In the genomic region with DNA sequence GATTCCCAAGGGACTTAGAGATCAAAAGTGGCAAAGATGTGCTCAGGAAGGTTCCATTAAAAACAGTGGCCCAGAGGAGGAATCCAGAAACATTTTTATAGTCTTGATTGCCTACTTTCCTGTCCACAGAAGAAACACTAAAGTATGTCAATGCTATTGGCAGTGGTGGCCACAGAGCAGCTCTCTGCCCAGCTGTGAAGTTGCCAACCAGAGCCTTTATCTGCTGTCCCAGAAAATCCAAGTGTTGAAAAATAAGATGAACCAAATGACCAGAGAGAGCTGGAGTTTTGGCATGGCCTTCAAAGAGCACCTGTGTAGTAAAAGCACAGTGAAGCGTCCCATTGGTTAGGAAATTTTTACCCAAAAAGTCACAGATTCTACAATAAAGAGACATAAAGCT, we compare ENCODE assay signal across 19 cellular contexts.
DNase-seq lines count a peak whose midpoint lies in the region; ATAC-seq, FAIRE-seq and TF ChIP-seq lines count a peak whose summit lies in the region.
"Had no signal": no experiment of that assay in that cellular context is flagged by ENCODE, and none has a peak within 500 bp of the region (broad histone marks: within the 10 kb centered on the region; RNA-seq: fewer than 3 reads in every experiment).

No MANE protein-coding gene starts in this region.

- no peak overlapping the region for H3K23ac ChIP-seq in mesenchymal stem cell (ENCODE audit: low read length in 2 of 2)

- no peak overlapping the region for H2AK5ac ChIP-seq in mesenchymal stem cell (ENCODE audit: low read length, severe bottlenecking)

- H3K4me3 Mint-ChIP-seq in activated naive CD4-positive, alpha-beta T cell treated with anti-CD3 and anti-CD28 coated beads, Interleukin-2, amount 50 U/mL, for 24 hours: no peak overlapping the region
- H3K4me3 Mint-ChIP-seq: CD14-positive monocyte; CD4-positive, alpha-beta memory T cell; H9 had no signal

- no peak overlapping the region for H2BK12ac ChIP-seq in mesenchymal stem cell (ENCODE audit: low read length in 2 of 2)

- no peak overlapping the region for H2BK5ac ChIP-seq in mesenchymal stem cell (ENCODE audit: low read depth, low read length, poor library complexity, severe bottlenecking)

- H4K20me1 ChIP-seq in K562 (replicated peaks; ENCODE audit: control insufficient read depth, insufficient read depth, low read length): no peaks in the 10 kb centered on the region
- H4K20me1 ChIP-seq: BLaER1 had no signal

- POLR2A ChIA-PET in K562 (lab: Yijun Ruan, JAX): interaction anchor here (0.7 to 0.9 kb wide), 2 partner anchors 32 to 103 kb away, joined by 3 to 4 read pairs; no protein-coding TSS in a partner anchor

- TF ChIP-seq EP300 in K562 (IDR thresholded peaks at IDR 0.05; ENCODE audit: low read length): no peak

- no peak overlapping the region for H2AFZ ChIP-seq in K562 (ENCODE audit: low read depth, low read length)
- H2AFZ ChIP-seq in mesenchymal stem cell (ENCODE audit: low read depth, low read length): no peak overlapping the region

- peaks cover 17 to 40% of the 10 kb centered on the region in 2 experiments; a peak in 4 of 5 replicates for H3K4me1 ChIP-seq in K562 (replicated peaks in 1 of 2; ENCODE audit: control insufficient read depth in 2 of 2, insufficient read depth in 2 of 2, low read length in 2 of 2)
- H3K4me1 ChIP-seq in mesenchymal stem cell (ENCODE audit: control insufficient read depth, insufficient read depth, low read depth, low read length): no peaks in the 10 kb centered on the region
- H3K4me1 ChIP-seq in subcutaneous abdominal adipose tissue (ENCODE audit: control insufficient read depth in 5 of 5, insufficient read depth in 5 of 5, low read length in 5 of 5): peaks cover 0 to 27% (median 16%) of the 10 kb centered on the region in 5 donors

- WGBS in K562 (ENCODE audit: insufficient coverage, low coverage, missing lambda C conversion rate): 75% methylated on average over 1 of the region's 1 CpG
- WGBS in mesenchymal stem cell: 100% methylated on average over 1 of the region's 1 CpG

- H3K4ac ChIP-seq in mesenchymal stem cell (ENCODE audit: low read depth in 1 of 2, low read length in 2 of 2): no peak overlapping the region

- intact Hi-C loops in K562 (cut with micrococcal nuclease): loop anchor here (10.0 kb wide), 1 partner anchor 150 kb away; no protein-coding TSS in a partner anchor

- no peak overlapping the region for H4K8ac ChIP-seq in mesenchymal stem cell (ENCODE audit: low read length)

- no peak overlapping the region for H3K14ac ChIP-seq in mesenchymal stem cell (ENCODE audit: low read length in 2 of 2)

- no peaks in the 10 kb centered on the region for H3K79me1 ChIP-seq in mesenchymal stem cell (replicated peaks; ENCODE audit: low read length, poor library complexity, severe bottlenecking)

- H3K36me3 ChIP-seq in K562 (ENCODE audit: control insufficient read depth, insufficient read depth, low read length) (peaks cover 49% of the 10 kb centered on the region; the same call in 2 of the 3 replicates), mesenchymal stem cell (ENCODE audit: control insufficient read depth in 1 of 2, insufficient read depth in 2 of 2, low read depth in 1 of 2, low read length in 2 of 2) (peaks cover 13 to 75% of the 10 kb centered on the region in 2 experiments), subcutaneous abdominal adipose tissue (ENCODE audit: control insufficient read depth in 5 of 5, insufficient read depth in 5 of 5, low read length in 5 of 5) (peaks cover 18 to 63% (median 39%) of the 10 kb centered on the region in 5 donors)

- H3K4me2 ChIP-seq in K562 (ENCODE audit: insufficient read depth, low read length): no peak overlapping the region
- H3K4me2 ChIP-seq in mesenchymal stem cell (ENCODE audit: low read length, poor library complexity, severe bottlenecking): no peak overlapping the region
- H3K4me2 ChIP-seq: A549, BLaER1 had no signal

- TF ChIP-seq CTCF in K562 (IDR thresholded peaks at IDR 0.05 in 2 of 3, conservative IDR thresholded peaks at IDR 0.05 in 1 of 3; ENCODE audit: insufficient read depth in 2 of 3, low read depth in 1 of 3, low read length in 3 of 3): no peak

- no peak overlapping the region for H3K18ac ChIP-seq in mesenchymal stem cell (ENCODE audit: low read depth in 1 of 2, low read length in 2 of 2)

- no peak overlapping the region for H2BK15ac ChIP-seq in mesenchymal stem cell (ENCODE audit: low read depth, poor library complexity, severe bottlenecking)

- ATAC-seq in K562: no peak
- ATAC-seq in GM18873 (IDR thresholded peaks at IDR 0.05; ENCODE audit: low FRiP score, unreplicated experiment): no peak
- ATAC-seq: A549, HepG2 had no signal

- no peaks in the 10 kb centered on the region for H3K9me3 Mint-ChIP-seq in activated naive CD4-positive, alpha-beta T cell treated with anti-CD3 and anti-CD28 coated beads, Interleukin-2, amount 50 U/mL, for 24 hours
- H3K9me3 Mint-ChIP-seq: CD4-positive, alpha-beta memory T cell; H9 had no signal

- peak overlapping the region; percentile 55 for H3K27ac Mint-ChIP-seq in activated naive CD4-positive, alpha-beta T cell treated with anti-CD3 and anti-CD28 coated beads, Interleukin-2, amount 50 U/mL, for 24 hours
- H3K27ac Mint-ChIP-seq: CD14-positive monocyte, H9 had no signal

- BruUV-seq in K562 (replicated peaks; lab: Mats Ljungman, UMichigan): no TSS peak

- H3K27me3 Mint-ChIP-seq in activated naive CD4-positive, alpha-beta T cell treated with anti-CD3 and anti-CD28 coated beads, Interleukin-2, amount 50 U/mL, for 24 hours: no peaks in the 10 kb centered on the region
- H3K27me3 Mint-ChIP-seq: CD4-positive, alpha-beta memory T cell had no signal

- peak overlapping the region; percentile 95; the same call in 2 of the 3 replicates for H3K27ac ChIP-seq in K562 (ENCODE audit: extremely low read depth, low read depth, low read length)
- H3K27ac ChIP-seq in mesenchymal stem cell (ENCODE audit: low read length, poor library complexity, severe bottlenecking): no peak overlapping the region
- peak overlapping the region; percentile 51 for H3K27ac ChIP-seq in subcutaneous abdominal adipose tissue (ENCODE audit: low read depth, low read length)
- H3K27ac ChIP-seq: 22Rv1, A549, BLaER1 had no signal

- H3K9me3 ChIP-seq in K562 (replicated peaks; ENCODE audit: control insufficient read depth, insufficient read depth, low read depth, low read length): no peaks in the 10 kb centered on the region
- H3K9me3 ChIP-seq in mesenchymal stem cell (ENCODE audit: control insufficient read depth, low read length): no peaks in the 10 kb centered on the region
- H3K9me3 ChIP-seq in subcutaneous abdominal adipose tissue (ENCODE audit: control insufficient read depth in 5 of 5, low read length in 5 of 5): no peaks in the 10 kb centered on the region
- H3K9me3 ChIP-seq: A549, BLaER1 had no signal

- H4K91ac ChIP-seq in mesenchymal stem cell (ENCODE audit: low read length): no peak overlapping the region

- H3K9ac ChIP-seq in K562 (ENCODE audit: insufficient read depth in 1 of 2, low read depth in 2 of 2, low read length in 2 of 2) (0 out of 4 replicates have a peak overlapping the region, but pooled peaks of 1 of the 2 experiments have one; percentile 77), mesenchymal stem cell (ENCODE audit: low read length) (peak overlapping the region; percentile 1), subcutaneous abdominal adipose tissue (ENCODE audit: low read length in 5 of 5) (no peak overlapping the region)
- H3K9ac ChIP-seq: BLaER1 had no signal

- in situ Hi-C loops in K562 (cut with MboI): no loop called here

- H3K4me1 Mint-ChIP-seq in activated naive CD4-positive, alpha-beta T cell treated with anti-CD3 and anti-CD28 coated beads, Interleukin-2, amount 50 U/mL, for 24 hours: no peaks in the 10 kb centered on the region
- H3K4me1 Mint-ChIP-seq: CD14-positive monocyte had no signal

- no peak for TF ChIP-seq POLR2A in K562 (conservative IDR thresholded peaks at IDR 0.05)

- no peaks in the 10 kb centered on the region for H3K9me1 ChIP-seq in K562 (ENCODE audit: control insufficient read depth, insufficient read depth, low read length)

- no peak for TF ChIP-seq RAD21 in K562 (CRISPR knock-in tag; conservative IDR thresholded peaks at IDR 0.05 in 1 of 2, IDR thresholded peaks at IDR 0.05 in 1 of 2)

- FAIRE-seq in K562 (lab: Jason Lieb, UNC): no peak
- FAIRE-seq: A549, GM12892, HepG2 had no signal

- no peak overlapping the region for H2BK120ac ChIP-seq in mesenchymal stem cell (ENCODE audit: low read depth, low read length)

- H3K27me3 ChIP-seq in K562 (ENCODE audit: control insufficient read depth in 2 of 2, insufficient read depth in 2 of 2, low read length in 2 of 2) (no peaks in the 10 kb centered on the region), mesenchymal stem cell (ENCODE audit: control insufficient read depth in 1 of 2, insufficient read depth in 1 of 2, low read length in 2 of 2) (no peaks in the 10 kb centered on the region), subcutaneous abdominal adipose tissue (ENCODE audit: control insufficient read depth in 5 of 5, insufficient read depth in 4 of 5, low read length in 5 of 5) (no peaks in the 10 kb centered on the region)
- H3K27me3 ChIP-seq: BLaER1 had no signal

- CTCF ChIA-PET in K562 (lab: Yijun Ruan, JAX; ENCODE audit: low intra/inter-chr PET ratio): no interaction called here

- peaks cover 4% of the 10 kb centered on the region; the same call in 1 of the 3 replicates for H3K79me2 ChIP-seq in K562 (ENCODE audit: control insufficient read depth, insufficient read depth, low read length)

- H3K4me3 ChIP-seq in K562 (no peak overlapping the region), mesenchymal stem cell (ENCODE audit: insufficient read depth in 1 of 2, low read depth in 1 of 2, low read length in 2 of 2) (no peak overlapping the region), subcutaneous abdominal adipose tissue (ENCODE audit: low read depth in 1 of 5, low read length in 5 of 5) (no peak overlapping the region)
- H3K4me3 ChIP-seq: A549, BLaER1 had no signal

- peaks cover 20% of the 10 kb centered on the region for H3K36me3 Mint-ChIP-seq in activated naive CD4-positive, alpha-beta T cell treated with anti-CD3 and anti-CD28 coated beads, Interleukin-2, amount 50 U/mL, for 24 hours
- H3K36me3 Mint-ChIP-seq: CD14-positive monocyte had no signal

- no peak for DNase-seq in activated naive CD4-positive, alpha-beta T cell treated with Interleukin-2 at 50 U/mL for 16 hours
- DNase-seq in K562 (ENCODE audit: extremely low read depth in 1 of 4, low spot score in 3 of 4): no peak
- no peak for DNase-seq in mesenchymal stem cell
- DNase-seq in NCI-H510A (lab: John Stamatoyannopoulos, UW): no peak
- DNase-seq: CD4-positive, alpha-beta memory T cell; DMS153; DMS79; GDM1; GOT3; H9 had no signal
